ENCODE assay signal across 8 cellular contexts in the genomic region with DNA sequence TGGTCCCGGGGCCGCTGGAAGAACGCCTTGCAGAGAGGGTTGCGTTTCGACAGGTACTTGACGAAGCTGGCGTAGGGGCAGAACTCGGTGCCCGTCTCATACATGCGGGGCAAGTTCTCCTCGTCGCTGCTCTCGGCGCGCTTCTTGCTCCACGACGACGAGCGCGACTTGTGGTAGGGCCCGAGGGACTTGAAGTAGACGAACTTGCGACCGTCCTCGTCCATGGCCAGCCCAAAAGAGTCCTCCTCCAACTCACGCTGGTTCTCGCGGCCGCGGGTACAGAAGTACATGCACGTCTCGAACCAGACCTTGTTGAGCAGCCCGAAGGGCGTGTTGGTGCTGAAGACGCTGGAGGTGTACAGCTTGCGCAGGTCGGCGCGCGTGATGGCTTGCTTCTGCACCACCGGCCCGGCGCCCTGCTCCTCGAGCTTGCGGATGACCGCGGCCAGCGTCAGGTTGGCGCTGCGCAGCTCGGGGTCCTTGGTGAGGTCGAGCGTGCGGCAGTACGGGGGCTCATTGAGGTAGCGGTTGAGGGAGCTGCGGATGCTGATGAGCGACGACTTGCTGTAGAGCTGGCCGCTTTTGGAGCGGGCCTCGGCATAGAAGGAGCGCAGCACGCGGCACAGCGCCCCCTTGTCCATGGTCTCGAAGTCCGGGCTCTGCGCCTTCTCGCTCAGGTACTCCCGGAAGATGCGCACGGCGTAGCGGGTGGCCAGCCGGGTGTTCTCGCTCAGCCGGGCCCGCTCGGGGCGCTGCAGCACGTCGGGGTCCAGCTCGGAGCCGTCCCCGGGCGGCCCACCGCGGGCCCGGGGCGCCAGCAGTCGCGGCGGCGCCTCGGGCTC. TPM values are rescaled to one million over a fixed set of nuclear protein-coding genes. Genes with fewer than 3 reads are reported as not detected.
DNase-seq lines count a peak whose midpoint lies in the region; ATAC-seq, FAIRE-seq and TF ChIP-seq lines count a peak whose summit lies in the region.

No MANE protein-coding gene starts in this region.

- H3K9me3 ChIP-seq in A549, result no peaks in the 10 kb centered on the region
- no peaks in the 10 kb centered on the region for H3K9me3 ChIP-seq in HepG2 (ENCODE audit: low read length)

- peaks cover 57% of the 10 kb centered on the region for H3K27me3 Mint-ChIP-seq in dendritic cell treated with granulocyte-macrophage colony-stimulating factor and Interleukin-4, amounts not matched to agents 40 ng/mL and 50 ng/mL, for 4 days

- 80% methylated on average over 49 of the region's 96 CpGs for WGBS in A549 (ENCODE audit: missing lambda C conversion rate)
- WGBS in HepG2 (ENCODE audit: low lambda C conversion rate), result 96% methylated on average over 59 of the region's 96 CpGs

- H3K4me1 ChIP-seq in A549 (peaks cover 29% of the 10 kb centered on the region), HepG2 (ENCODE audit: insufficient read depth, low read length) (peaks cover 52% of the 10 kb centered on the region)

- H4K20me1 ChIP-seq in HepG2 (ENCODE audit: insufficient read depth, low read length), result no peaks in the 10 kb centered on the region

- H3K9ac ChIP-seq in HepG2 (ENCODE audit: insufficient read depth, low read depth, low read length), result no peak overlapping the region

- H3K4me3 ChIP-seq in A549, result peak overlapping the region; percentile 91
- peak overlapping the region; percentile 73 to 78 (median 73); a peak in 5 of 6 replicates for H3K4me3 ChIP-seq in HepG2 (replicated peaks in 1 of 3; ENCODE audit: insufficient read depth in 1 of 3, low read depth in 2 of 3, low read length in 3 of 3)

- H3K9me3 Mint-ChIP-seq in dendritic cell treated with granulocyte-macrophage colony-stimulating factor and Interleukin-4, amounts not matched to agents 40 ng/mL and 50 ng/mL, for 4 days, result no peaks in the 10 kb centered on the region

- FAIRE-seq in A549 (lab: Jason Lieb, UNC) (no peak), HepG2 (lab: Jason Lieb, UNC) (no peak)

- peak overlapping the region; percentile 89 for H3K4me3 Mint-ChIP-seq in dendritic cell treated with granulocyte-macrophage colony-stimulating factor and Interleukin-4, amounts not matched to agents 40 ng/mL and 50 ng/mL, for 4 days

- H3K4me2 ChIP-seq in A549 (peak overlapping the region; percentile 81), HepG2 (ENCODE audit: low read depth, low read length) (peak overlapping the region; percentile 92)

- CTCF ChIA-PET in A549 (lab: Yijun Ruan, JAX), result interaction anchor here (0.6 to 2.3 kb wide), 31 partner anchors 10 to 240 kb away, joined by 3 to 11 read pairs (median 4); no protein-coding TSS in a partner anchor
- CTCF ChIA-PET in HepG2 (lab: Yijun Ruan, JAX; ENCODE audit: low intra/inter-chr PET ratio, low total read pairs), result no interaction called here

- H3K27me3 ChIP-seq in HepG2 (ENCODE audit: control insufficient read depth in 1 of 2, insufficient read depth in 2 of 2, low read length in 2 of 2), result peaks cover 3 to 27% of the 10 kb centered on the region in 2 experiments; a peak in 4 of 5 replicates

- peak overlapping the region; percentile 77 for H3K27ac Mint-ChIP-seq in dendritic cell treated with granulocyte-macrophage colony-stimulating factor and Interleukin-4, amounts not matched to agents 40 ng/mL and 50 ng/mL, for 4 days

- POLR2A ChIA-PET in A549 (lab: Yijun Ruan, JAX), result interaction anchor here (1.0 to 2.7 kb wide), 8 partner anchors 26 to 106 kb away, joined by 3 to 16 read pairs (median 6); no protein-coding TSS in a partner anchor
- POLR2A ChIA-PET in HepG2 (lab: Yijun Ruan, JAX), result no interaction called here

- peak; percentile 55 to 59 for ATAC-seq in A549
- peak; percentile 54 for ATAC-seq in GM19025 (IDR thresholded peaks at IDR 0.05; ENCODE audit: low read depth, unreplicated experiment)
- peak; percentile 56 for ATAC-seq in HG03280 (IDR thresholded peaks at IDR 0.05; ENCODE audit: unreplicated experiment)
- no peak for ATAC-seq in HepG2

- H3K79me2 ChIP-seq in HepG2 (ENCODE audit: insufficient read depth, low read length), result no peaks in the 10 kb centered on the region

- DNase-seq in A549 (ENCODE audit: low read depth in 1 of 2, low spot score in 1 of 2) (peak; percentile 44 to 85), HepG2 (ENCODE audit: low spot score) (no peak), KG1 (lab: John Stamatoyannopoulos, UW) (no peak)
- DNase-seq in activated CD4-positive, alpha-beta T cell treated with anti-CD3 and anti-CD28 coated beads for 1 hour, result peak; percentile 32
- DNase-seq in stimulated activated CD4-positive, alpha-beta T cell treated with anti-CD3 and anti-CD28 coated beads, Interleukin-4, amount 100 ng/mL, for 1 hour, result peak; percentile 61

- TF ChIP-seq CTCF in A549 (IDR thresholded peaks at IDR 0.05) (peak; percentile 41), HepG2 (CRISPR knock-in tag; IDR thresholded peaks at IDR 0.05) (no peak)

- no peak for TF ChIP-seq EP300 in A549 (IDR thresholded peaks at IDR 0.05)
- TF ChIP-seq EP300 in HepG2 (IDR thresholded peaks at IDR 0.05; ENCODE audit: low read depth in 2 of 2, low read length in 2 of 2), result no peak
- TF ChIP-seq EP300 in HepG2 (CRISPR knock-in tag; IDR thresholded peaks at IDR 0.05; ENCODE audit: borderline replicate concordance), result no peak

- TSS peak; percentile 43 for BruUV-seq in HepG2 (replicated peaks; lab: Mats Ljungman, UMichigan)

- TF ChIP-seq RAD21 in A549 (conservative IDR thresholded peaks at IDR 0.05 in 1 of 2, IDR thresholded peaks at IDR 0.05 in 1 of 2) (peak; percentile 21 to 25; a peak in 2 of 5 replicates), HepG2 (CRISPR knock-in tag; IDR thresholded peaks at IDR 0.05) (no peak)

- H3K27ac ChIP-seq in A549 (peak overlapping the region; percentile 99 to 100), HepG2 (ENCODE audit: extremely low read length, insufficient read depth, low read length) (no peak overlapping the region)

- H3K4me1 Mint-ChIP-seq in dendritic cell treated with granulocyte-macrophage colony-stimulating factor and Interleukin-4, amounts not matched to agents 40 ng/mL and 50 ng/mL, for 4 days (ENCODE audit: low read depth), result peaks cover 37% of the 10 kb centered on the region

- intact Hi-C loops in dendritic cell treated with granulocyte-macrophage colony-stimulating factor and Interleukin-4, amounts not matched to agents 40 ng/mL and 50 ng/mL, for 4 days (cut with micrococcal nuclease), result loop anchor here (2.0 to 10.0 kb wide), 4 partner anchors 23 to 453 kb away; a partner anchor contains a TSS
- intact Hi-C loops in HepG2 (cut with micrococcal nuclease; ENCODE audit: unreplicated experiment), result loop anchor here (5.0 kb wide), 1 partner anchor 60 kb away; no protein-coding TSS in a partner anchor

- H3K36me3 ChIP-seq in HepG2 (replicated peaks in 1 of 2; ENCODE audit: control insufficient read depth in 1 of 2, insufficient read depth in 2 of 2, low read length in 2 of 2), result no peaks in the 10 kb centered on the region

- in situ Hi-C loops in HepG2 (cut with HindIII; ENCODE audit: extremely low pct_ligation_motif_present, low pct_unique_long_range_greater_than_20kb), result loop anchor here (25.0 kb wide), 1 partner anchor 110 kb away; no protein-coding TSS in a partner anchor

- peaks cover 6% of the 10 kb centered on the region for H3K36me3 Mint-ChIP-seq in dendritic cell treated with granulocyte-macrophage colony-stimulating factor and Interleukin-4, amounts not matched to agents 40 ng/mL and 50 ng/mL, for 4 days (ENCODE audit: low read depth)

- H2AFZ ChIP-seq in HepG2 (ENCODE audit: low read length), result no peak overlapping the region

- TF ChIP-seq POLR2A in A549 (IDR thresholded peaks at IDR 0.05; ENCODE audit: low read length) (no peak), HepG2 (IDR thresholded peaks at IDR 0.05; ENCODE audit: insufficient read depth in 1 of 2, low read depth in 2 of 2, low read length in 2 of 2) (no peak)

TF ChIP-seq in A549, 52 proteins besides CTCF, POLR2A, EP300 and RAD21 (continues in another document):
- TF ChIP-seq ZSCAN20 (CRISPR knock-in tag; IDR thresholded peaks at IDR 0.05) (no peak), BHLHE40 (IDR thresholded peaks at IDR 0.05; ENCODE audit: low read depth, low read length) (no peak), HDAC2 (IDR thresholded peaks at IDR 0.05) (peak; percentile 43; the same call in 1 of the 2 replicates)

TF ChIP-seq in HepG2, 621 proteins besides CTCF, POLR2A, EP300 and RAD21 (continues in another document):
- no peak for TF ChIP-seq ZNF556 (CRISPR knock-in tag; IDR thresholded peaks at IDR 0.05; ENCODE audit: borderline replicate concordance)
- TF ChIP-seq ZNF432 (CRISPR knock-in tag; IDR thresholded peaks at IDR 0.05; ENCODE audit: borderline replicate concordance), result no peak
- 0 out of 2 replicates have a peak, but pooled peaks have one; percentile 15 for TF ChIP-seq HNRNPL (IDR thresholded peaks at IDR 0.05; ENCODE audit: low read depth, low read length)
- no peak for TF ChIP-seq ZNF75D (CRISPR knock-in tag; IDR thresholded peaks at IDR 0.05; ENCODE audit: borderline replicate concordance)

RNA-seq across cellular contexts. Expression of a gene that starts 0.8 kb away (rescaled TPM):
- 21.1 and 26.1 TPM in 2 replicates for polyA plus RNA-seq in A549 (2011; rRNA removed)
- polyA plus RNA-seq in A549 (2012; cell fraction: cytosol; rRNA removed), result 29.8 and 35.5 TPM in 2 replicates
- polyA plus RNA-seq in A549 (2012; cell fraction: nucleus; rRNA removed), result 20.9 and 33.2 TPM in 2 replicates
- polyA plus RNA-seq in A549 (2017; fragmentation: RNase III; extraction: RNeasy Plus Mini Kit Qiagen cat#74134 plus additional on column Dnase treatment), result 32.1 to 37.3 TPM (median 35.4 TPM) in 3 replicates
- polyA minus RNA-seq in A549 (2011; rRNA and poly(A)+ RNA removed), result 33.6 and 34.5 TPM in 2 replicates
- 4.5 and 6.8 TPM in 2 replicates for total RNA-seq in HepG2 (2016; rRNA removed; fragmentation: Illumina TruSeq; extraction: Trizol)
- 1.2 and 1.3 TPM in 2 replicates for total RNA-seq in HepG2 (2016; cell fraction: cytosol; rRNA removed; fragmentation: Illumina TruSeq; extraction: Trizol; ENCODE audit: low read depth)
- total RNA-seq in HepG2 (2016; cell fraction: insoluble cytoplasmic fraction; rRNA removed; fragmentation: Illumina TruSeq; extraction: Trizol), result 4.7 and 5.9 TPM in 2 replicates
- 3.6 TPM in 2 replicates for total RNA-seq in HepG2 (2016; cell fraction: membrane; rRNA removed; fragmentation: Illumina TruSeq; extraction: Trizol)
- total RNA-seq in HepG2 (2016; cell fraction: nucleus; rRNA removed; fragmentation: Illumina TruSeq; extraction: Trizol), result 5.6 and 7.3 TPM in 2 replicates
- polyA plus RNA-seq in HepG2 (2011; rRNA removed), result 2.5 and 2.7 TPM in 2 replicates
- 1.6 and 2.1 TPM in 2 replicates for polyA plus RNA-seq in HepG2 (2011; cell fraction: cytosol; rRNA removed)
- 5.0 and 6.6 TPM in 2 replicates for polyA plus RNA-seq in HepG2 (2011; cell fraction: nucleus; rRNA removed)
- 3.6 and 4.4 TPM in 2 replicates for polyA plus RNA-seq in HepG2 (2012)
- 0.93 and 1.1 TPM in 2 replicates for polyA plus RNA-seq in HepG2 (2016; cell fraction: cytosol; fragmentation: Illumina TruSeq; extraction: Trizol; ENCODE audit: low read depth)
- polyA plus RNA-seq in HepG2 (2016; cell fraction: insoluble cytoplasmic fraction; fragmentation: Illumina TruSeq; extraction: Trizol; ENCODE audit: low read depth), result 4.7 and 7.0 TPM in 2 replicates
- 2.7 and 2.9 TPM in 2 replicates for polyA plus RNA-seq in HepG2 (2016; cell fraction: membrane; fragmentation: Illumina TruSeq; extraction: Trizol; ENCODE audit: low read depth)
- polyA plus RNA-seq in HepG2 (2016; cell fraction: nucleus; fragmentation: Illumina TruSeq; extraction: Trizol; ENCODE audit: insufficient read depth, low read depth), result 5.4 and 5.7 TPM in 2 replicates
- 10.7 and 12.3 TPM in 2 replicates for polyA minus RNA-seq in HepG2 (2011; rRNA and poly(A)+ RNA removed; ENCODE audit: low replicate concordance)
- polyA minus RNA-seq in HepG2 (2011; cell fraction: cytosol; rRNA and poly(A)+ RNA removed), result 3.1 and 4.3 TPM in 2 replicates
- 16.1 and 17.7 TPM in 2 replicates for polyA minus RNA-seq in HepG2 (2011; cell fraction: nucleus; rRNA and poly(A)+ RNA removed)

Comparison
In these comparisons a context has a peak if more than half of its experiments do, and no peak if none do; other contexts are left out.
1. DNase-seq: peak in A549 (2 of 2), activated CD4-positive, alpha-beta T cell treated with anti-CD3 and anti-CD28 coated beads for 1 hour (single experiment) and stimulated activated CD4-positive, alpha-beta T cell treated with anti-CD3 and anti-CD28 coated beads, Interleukin-4, amount 100 ng/mL, for 1 hour (single experiment); none in HepG2 (single experiment) and KG1 (single experiment).